ENCODE assay signal across 15 cellular contexts in the genomic region with DNA sequence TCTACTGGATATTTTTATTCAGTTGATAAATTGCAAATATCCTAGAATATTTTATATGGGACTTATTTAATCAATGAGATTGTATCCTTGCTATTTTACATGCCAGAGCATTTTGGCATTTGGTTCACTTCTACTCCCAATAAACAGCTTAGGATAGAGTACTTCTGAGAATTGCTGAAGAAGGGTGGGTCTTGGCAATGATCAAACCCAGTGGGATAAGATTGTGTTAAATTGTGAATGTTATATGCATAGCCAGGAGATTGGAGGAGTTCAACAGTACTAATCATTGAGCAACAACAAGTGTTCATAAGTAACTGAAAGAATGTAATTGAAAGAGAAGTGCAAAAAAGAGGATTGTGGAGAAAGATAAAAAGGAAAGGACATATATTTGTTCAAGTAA.
DNase-seq lines count a peak whose midpoint lies in the region; ATAC-seq and TF ChIP-seq lines count a peak whose summit lies in the region.
"Had no signal": no experiment of that assay in that cellular context is flagged by ENCODE, and none has a peak within 500 bp of the region (broad histone marks: within the 10 kb centered on the region; RNA-seq: fewer than 3 reads in every experiment).

No MANE protein-coding gene starts in this region.

- no peaks in the 10 kb centered on the region for H3F3A ChIP-seq in GM23338 (replicated peaks; ENCODE audit: low read depth)

- H3K27ac Mint-ChIP-seq in GM23338: peak overlapping the region; percentile 74

- peaks cover 29% of the 10 kb centered on the region for H3K4me1 Mint-ChIP-seq in GM23338

- H3K9me2 ChIP-seq in GM23338 (ENCODE audit: insufficient read depth): no peaks in the 10 kb centered on the region

- peak overlapping the region; percentile 59 for H3K4me3 Mint-ChIP-seq in GM23338

- H3K4me2 ChIP-seq in GM23338 (peak overlapping the region; percentile 69), osteoblast (ENCODE audit: insufficient read depth, low read length) (no peak overlapping the region)

- no peaks in the 10 kb centered on the region for H3K27me3 ChIP-seq in GM23338 (ENCODE audit: insufficient read depth)
- H3K27me3 ChIP-seq in osteoblast (ENCODE audit: insufficient read depth, low read length): no peaks in the 10 kb centered on the region
- no peaks in the 10 kb centered on the region for H3K27me3 ChIP-seq in esophagus squamous epithelium

- peak; percentile 35 for ATAC-seq in GM23338
- ATAC-seq: HepG2 had no signal

- peaks cover 6% of the 10 kb centered on the region; the same call in 2 of the 3 replicates for H3K36me3 Mint-ChIP-seq in GM23338 (ENCODE audit: low read depth)

- H3K36me3 ChIP-seq in GM23338 (ENCODE audit: insufficient read depth): no peaks in the 10 kb centered on the region
- H3K36me3 ChIP-seq in osteoblast (ENCODE audit: insufficient read depth, low read length): peaks cover 24% of the 10 kb centered on the region
- H3K36me3 ChIP-seq in esophagus squamous epithelium: peaks cover 0 to 33% (median 9%) of the 10 kb centered on the region in 3 donors

- H4K20me1 ChIP-seq in GM23338 (replicated peaks; ENCODE audit: insufficient read depth) (no peaks in the 10 kb centered on the region), osteoblast (ENCODE audit: insufficient read depth, low read length) (no peaks in the 10 kb centered on the region)

- intact Hi-C loops in esophagus squamous epithelium (cut with DNase I): no loop called here

- DNase-seq in GM23338 (ENCODE audit: low spot score): no peak
- peak; percentile 8 for DNase-seq in fibroblast of peridontal ligament (ENCODE audit: extremely low read depth)
- DNase-seq in osteoblast (ENCODE audit: insufficient read length, low spot score, missing footprints): peak; percentile 21
- DNase-seq in activated naive CD4-positive, alpha-beta T cell treated with anti-CD3 and anti-CD28 coated beads, Interleukin-2, amount 50 U/mL, for 16 hours: no peak
- DNase-seq in UCSD-AML1 (lab: John Stamatoyannopoulos, UW; ENCODE audit: unreplicated experiment): no peak
- DNase-seq in esophagus squamous epithelium (lab: John Stamatoyannopoulos, UW): no peak
- DNase-seq in SIG-M5 (lab: John Stamatoyannopoulos, UW): no peak
- DNase-seq: amniotic stem cell; COR-L47; kidney; NCI-H2081; NCI-H524; stimulated activated CD4-positive, alpha-beta T cell treated with anti-CD3 and anti-CD28 coated beads, Interleukin-2, amount 100 ng/mL, for 48 hours had no signal

- TF ChIP-seq CTCF in GM23338 (conservative IDR thresholded peaks at IDR 0.05; ENCODE audit: low read depth in 2 of 2) (no peak), VCaP (conservative IDR thresholded peaks at IDR 0.05) (no peak), osteoblast (IDR thresholded peaks at IDR 0.05; ENCODE audit: extremely low read depth, low read depth, low read length) (no peak), esophagus squamous epithelium (IDR thresholded peaks at IDR 0.05) (no peak)

- TF ChIP-seq POLR2A in esophagus squamous epithelium (IDR thresholded peaks at IDR 0.05): no peak

- no peaks in the 10 kb centered on the region for H3K9me3 Mint-ChIP-seq in GM23338

- H3K9me3 ChIP-seq in osteoblast (ENCODE audit: low read depth, low read length): no peaks in the 10 kb centered on the region
- H3K9me3 ChIP-seq in esophagus squamous epithelium: no peaks in the 10 kb centered on the region

- peak overlapping the region; percentile 28 for H3K4me3 ChIP-seq in GM23338
- no peak overlapping the region for H3K4me3 ChIP-seq in osteoblast (ENCODE audit: insufficient read depth, low read length)
- no peak overlapping the region for H3K4me3 ChIP-seq in esophagus squamous epithelium

- H3K79me2 ChIP-seq in GM23338 (replicated peaks; ENCODE audit: insufficient read depth): no peaks in the 10 kb centered on the region
- peaks cover 6% of the 10 kb centered on the region for H3K79me2 ChIP-seq in osteoblast (ENCODE audit: insufficient read depth, low read length)

- H3K27ac ChIP-seq in GM23338 (ENCODE audit: low read depth) (peak overlapping the region; percentile 70), VCaP (peak overlapping the region; percentile 83), osteoblast (ENCODE audit: low read depth, low read length) (no peak overlapping the region), esophagus squamous epithelium (no peak overlapping the region)

- peaks cover 21% of the 10 kb centered on the region for H3K4me1 ChIP-seq in GM23338 (ENCODE audit: insufficient read depth)
- no peaks in the 10 kb centered on the region for H3K4me1 ChIP-seq in osteoblast (ENCODE audit: insufficient read depth, low read length)
- H3K4me1 ChIP-seq in esophagus squamous epithelium: peaks cover 0 to 17% (median 0%) of the 10 kb centered on the region in 3 donors

- H3K27me3 Mint-ChIP-seq in GM23338 (ENCODE audit: insufficient read depth, low read depth, poor library complexity): no peaks in the 10 kb centered on the region

- H2AFZ ChIP-seq in GM23338 (peak overlapping the region; percentile 28; the same call in 1 of the 2 replicates), osteoblast (ENCODE audit: low read length) (no peak overlapping the region)

TF ChIP-seq in GM23338, 12 proteins besides CTCF, POLR2A, EP300 and RAD21 (continues in another document):
- TF ChIP-seq POLR2AphosphoS5 (IDR thresholded peaks at IDR 0.05; ENCODE audit: low read depth) (no peak), ZNF114 (CRISPR knock-in tag; IDR thresholded peaks at IDR 0.05) (no peak), EZH2 (IDR thresholded peaks at IDR 0.05; ENCODE audit: low read depth, unreplicated experiment) (no peak), NANOG (IDR thresholded peaks at IDR 0.05; ENCODE audit: borderline replicate concordance) (no peak), STAT1 (IDR thresholded peaks at IDR 0.05; ENCODE audit: unreplicated experiment) (no peak), CREB1 (CRISPR knock-in tag; IDR thresholded peaks at IDR 0.05; ENCODE audit: low read depth) (no peak)
- TF ChIP-seq, protein P1, sequence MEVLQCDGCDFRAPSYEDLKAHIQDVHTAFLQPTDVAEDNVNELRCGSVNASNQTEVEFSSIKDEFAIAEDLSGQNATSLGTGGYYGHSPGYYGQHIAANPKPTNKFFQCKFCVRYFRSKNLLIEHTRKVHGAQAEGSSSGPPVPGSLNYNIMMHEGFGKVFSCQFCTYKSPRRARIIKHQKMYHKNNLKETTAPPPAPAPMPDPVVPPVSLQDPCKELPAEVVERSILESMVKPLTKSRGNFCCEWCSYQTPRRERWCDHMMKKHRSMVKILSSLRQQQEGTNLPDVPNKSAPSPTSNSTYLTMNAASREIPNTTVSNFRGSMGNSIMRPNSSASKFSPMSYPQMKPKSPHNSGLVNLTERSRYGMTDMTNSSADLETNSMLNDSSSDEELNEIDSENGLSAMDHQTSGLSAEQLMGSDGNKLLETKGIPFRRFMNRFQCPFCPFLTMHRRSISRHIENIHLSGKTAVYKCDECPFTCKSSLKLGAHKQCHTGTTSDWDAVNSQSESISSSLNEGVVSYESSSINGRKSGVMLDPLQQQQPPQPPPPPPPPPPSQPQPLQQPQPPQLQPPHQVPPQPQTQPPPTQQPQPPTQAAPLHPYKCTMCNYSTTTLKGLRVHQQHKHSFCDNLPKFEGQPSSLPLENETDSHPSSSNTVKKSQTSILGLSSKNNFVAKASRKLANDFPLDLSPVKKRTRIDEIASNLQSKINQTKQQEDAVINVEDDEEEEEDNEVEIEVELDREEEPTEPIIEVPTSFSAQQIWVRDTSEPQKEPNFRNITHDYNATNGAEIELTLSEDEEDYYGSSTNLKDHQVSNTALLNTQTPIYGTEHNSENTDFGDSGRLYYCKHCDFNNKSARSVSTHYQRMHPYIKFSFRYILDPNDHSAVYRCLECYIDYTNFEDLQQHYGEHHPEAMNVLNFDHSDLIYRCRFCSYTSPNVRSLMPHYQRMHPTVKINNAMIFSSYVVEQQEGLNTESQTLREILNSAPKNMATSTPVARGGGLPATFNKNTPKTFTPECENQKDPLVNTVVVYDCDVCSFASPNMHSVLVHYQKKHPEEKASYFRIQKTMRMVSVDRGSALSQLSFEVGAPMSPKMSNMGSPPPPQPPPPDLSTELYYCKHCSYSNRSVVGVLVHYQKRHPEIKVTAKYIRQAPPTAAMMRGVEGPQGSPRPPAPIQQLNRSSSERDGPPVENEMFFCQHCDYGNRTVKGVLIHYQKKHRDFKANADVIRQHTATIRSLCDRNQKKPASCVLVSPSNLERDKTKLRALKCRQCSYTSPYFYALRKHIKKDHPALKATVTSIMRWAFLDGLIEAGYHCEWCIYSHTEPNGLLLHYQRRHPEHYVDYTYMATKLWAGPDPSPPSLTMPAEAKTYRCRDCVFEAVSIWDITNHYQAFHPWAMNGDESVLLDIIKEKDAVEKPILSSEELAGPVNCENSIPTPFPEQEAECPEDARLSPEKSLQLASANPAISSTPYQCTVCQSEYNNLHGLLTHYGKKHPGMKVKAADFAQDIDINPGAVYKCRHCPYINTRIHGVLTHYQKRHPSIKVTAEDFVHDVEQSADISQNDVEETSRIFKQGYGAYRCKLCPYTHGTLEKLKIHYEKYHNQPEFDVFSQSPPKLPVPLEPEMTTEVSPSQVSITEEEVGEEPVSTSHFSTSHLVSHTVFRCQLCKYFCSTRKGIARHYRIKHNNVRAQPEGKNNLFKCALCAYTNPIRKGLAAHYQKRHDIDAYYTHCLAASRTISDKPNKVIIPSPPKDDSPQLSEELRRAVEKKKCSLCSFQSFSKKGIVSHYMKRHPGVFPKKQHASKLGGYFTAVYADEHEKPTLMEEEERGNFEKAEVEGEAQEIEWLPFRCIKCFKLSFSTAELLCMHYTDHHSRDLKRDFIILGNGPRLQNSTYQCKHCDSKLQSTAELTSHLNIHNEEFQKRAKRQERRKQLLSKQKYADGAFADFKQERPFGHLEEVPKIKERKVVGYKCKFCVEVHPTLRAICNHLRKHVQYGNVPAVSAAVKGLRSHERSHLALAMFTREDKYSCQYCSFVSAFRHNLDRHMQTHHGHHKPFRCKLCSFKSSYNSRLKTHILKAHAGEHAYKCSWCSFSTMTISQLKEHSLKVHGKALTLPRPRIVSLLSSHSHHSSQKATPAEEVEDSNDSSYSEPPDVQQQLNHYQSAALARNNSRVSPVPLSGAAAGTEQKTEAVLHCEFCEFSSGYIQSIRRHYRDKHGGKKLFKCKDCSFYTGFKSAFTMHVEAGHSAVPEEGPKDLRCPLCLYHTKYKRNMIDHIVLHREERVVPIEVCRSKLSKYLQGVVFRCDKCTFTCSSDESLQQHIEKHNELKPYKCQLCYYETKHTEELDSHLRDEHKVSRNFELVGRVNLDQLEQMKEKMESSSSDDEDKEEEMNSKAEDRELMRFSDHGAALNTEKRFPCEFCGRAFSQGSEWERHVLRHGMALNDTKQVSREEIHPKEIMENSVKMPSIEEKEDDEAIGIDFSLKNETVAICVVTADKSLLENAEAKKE (CRISPR knock-in tag; IDR thresholded peaks at IDR 0.05): no peak

Comparison
In these comparisons a context has a peak if more than half of its experiments do, and no peak if none do; other contexts are left out.
1. DNase-seq: peak in fibroblast of peridontal ligament (single experiment) and osteoblast (single experiment); none in GM23338 (single experiment), activated naive CD4-positive, alpha-beta T cell treated with anti-CD3 and anti-CD28 coated beads, Interleukin-2, amount 50 U/mL, for 16 hours (single experiment), UCSD-AML1 (single experiment), esophagus squamous epithelium (single experiment) and SIG-M5 (single experiment).
2. H3K27ac ChIP-seq: peak in GM23338 (single experiment) and VCaP (single experiment); none in osteoblast (single experiment) and esophagus squamous epithelium (0 of 4).